Comparison of ENCODE assay signal across 8 cellular contexts in genomic region chr3:27632431-27633223, GRCh38.
DNase-seq lines count a peak whose midpoint lies in the region; ATAC-seq and TF ChIP-seq lines count a peak whose summit lies in the region.

No MANE protein-coding gene starts in this region.

- peak overlapping the region; percentile 81 for H3K4me3 ChIP-seq in adipocyte (ENCODE audit: low read length)
- H3K4me3 ChIP-seq in right atrium auricular region: peak overlapping the region; percentile 49 to 52

- DNase-seq in CD14-positive monocyte (ENCODE audit: low spot score): peak; percentile 52
- peak; percentile 53 for DNase-seq in SHP77 treated with DMSO at 0.1 percent for 48 hours (lab: John Stamatoyannopoulos, UW)
- peak; percentile 59 for DNase-seq in adipocyte (ENCODE audit: low read depth)
- DNase-seq in right atrium auricular region (ENCODE audit: low spot score): no peak
- DNase-seq in sciatic nerve (ENCODE audit: low spot score): peak; percentile 70
- no peak for DNase-seq in NCI-H2081 treated with DMSO at 0.1 percent for 48 hours (lab: John Stamatoyannopoulos, UW)

- intact Hi-C loops in CD14-positive monocyte (cut with micrococcal nuclease): no loop called here
- intact Hi-C loops in sciatic nerve (cut with DNase I): no loop called here

- peaks cover 7% of the 10 kb centered on the region for H3K4me1 ChIP-seq in adipocyte (ENCODE audit: control insufficient read depth, insufficient read depth, low read length)
- H3K4me1 ChIP-seq in right atrium auricular region: peaks cover 0 to 8% of the 10 kb centered on the region in 2 donors

- no peaks in the 10 kb centered on the region for H3K9me3 Mint-ChIP-seq in CD14-positive monocyte

- H3K27ac ChIP-seq in right atrium auricular region: peak overlapping the region; percentile 74 to 83

- H3K4me3 Mint-ChIP-seq in CD14-positive monocyte: peak overlapping the region; percentile 93 to 100

- peak overlapping the region; percentile 85 for H3K9ac ChIP-seq in adipocyte (ENCODE audit: low read length)

- H3K4me1 Mint-ChIP-seq in CD14-positive monocyte: peaks cover 29% of the 10 kb centered on the region

- ATAC-seq in GM19351 (IDR thresholded peaks at IDR 0.05; ENCODE audit: unreplicated experiment) (peak; percentile 84), HG03432 (IDR thresholded peaks at IDR 0.05; ENCODE audit: unreplicated experiment) (peak; percentile 92), sciatic nerve (peak; percentile 89)

- peak overlapping the region in 6 of 7 donors; percentile 32 to 92 (median 78) for H3K27ac Mint-ChIP-seq in CD14-positive monocyte

- H3K36me3 Mint-ChIP-seq in CD14-positive monocyte: no peaks in the 10 kb centered on the region

- H3K27me3 ChIP-seq in adipocyte (replicated peaks; ENCODE audit: control insufficient read depth, insufficient read depth, low read length): no peaks in the 10 kb centered on the region
- no peaks in the 10 kb centered on the region for H3K27me3 ChIP-seq in right atrium auricular region

- H3K9me3 ChIP-seq in adipocyte (ENCODE audit: control insufficient read depth, low read length) (no peaks in the 10 kb centered on the region), right atrium auricular region (no peaks in the 10 kb centered on the region)

- H3K36me3 ChIP-seq in adipocyte (ENCODE audit: control insufficient read depth, insufficient read depth, low read length, severe bottlenecking) (no peaks in the 10 kb centered on the region), right atrium auricular region (no peaks in the 10 kb centered on the region)

- TF ChIP-seq CTCF in CD14-positive monocyte (IDR thresholded peaks at IDR 0.05) (no peak), right atrium auricular region (IDR thresholded peaks at IDR 0.05) (no peak)

- peaks cover 2 to 7% (median 2%) of the 10 kb centered on the region in 3 donors for H3K27me3 Mint-ChIP-seq in CD14-positive monocyte (ENCODE audit: low read depth in 3 of 3)

Comparison
In these comparisons a context has a peak if more than half of its experiments do, and no peak if none do; other contexts are left out.
1. DNase-seq: peak in CD14-positive monocyte (single experiment), SHP77 treated with DMSO at 0.1 percent for 48 hours (single experiment), adipocyte (single experiment) and sciatic nerve (single experiment); none in right atrium auricular region (single experiment) and NCI-H2081 treated with DMSO at 0.1 percent for 48 hours (single experiment).
2. Peak in every context shown above with its lines, with median percentiles within 50 percentile points of each other: ATAC-seq.